11 cellular contexts compared by ENCODE assay signal in the genomic region with DNA sequence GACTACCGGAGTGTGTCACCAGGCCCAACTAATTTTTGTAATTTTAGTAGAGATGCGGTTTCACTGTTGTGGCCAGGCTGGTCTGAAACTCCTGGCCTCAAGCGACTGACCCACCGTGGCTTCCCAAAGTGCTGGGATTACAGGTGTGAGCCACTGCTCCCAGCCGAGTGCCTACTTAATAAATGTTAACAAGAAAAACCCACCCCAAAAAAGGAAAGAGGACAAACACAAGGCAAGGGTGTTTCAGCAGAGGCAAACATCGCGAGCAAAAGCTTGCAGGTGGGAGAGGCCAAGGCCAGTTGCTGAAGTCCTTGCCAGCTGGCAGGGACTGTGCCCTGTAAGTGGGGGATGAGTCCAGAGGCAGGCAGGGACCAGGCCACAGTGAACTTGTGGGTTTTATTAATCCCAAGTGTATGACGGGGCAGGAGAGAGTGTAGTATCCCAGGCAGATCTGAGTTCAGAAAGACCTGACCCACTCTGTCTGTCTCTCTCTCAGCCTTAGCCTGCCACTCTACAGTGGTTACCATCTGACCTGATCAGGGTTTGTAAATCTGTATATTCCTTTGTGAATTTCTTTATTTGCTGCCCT. TPM values are rescaled to one million over a fixed set of nuclear protein-coding genes. Genes with fewer than 3 reads are reported as not detected.
A peak's percentile ranks its signal among the peaks of the same experiment; 100 is the strongest.
DNase-seq lines count a peak whose midpoint lies in the region; ATAC-seq and TF ChIP-seq lines count a peak whose summit lies in the region.
"Had no signal": no experiment of that assay in that cellular context is flagged by ENCODE, and none has a peak within 500 bp of the region (broad histone marks: within the 10 kb centered on the region; RNA-seq: fewer than 3 reads in every experiment).

No MANE protein-coding gene starts in this region.

- 0 out of 2 replicates have a peak, but pooled peaks cover 2% of the 10 kb centered on the region for H3K79me2 ChIP-seq in DND-41 (ENCODE audit: insufficient read depth, low read length)

- peaks cover 6% of the 10 kb centered on the region for H3K4me1 Mint-ChIP-seq in neural crest cell

- H3K9me3 Mint-ChIP-seq in neural crest cell = no peaks in the 10 kb centered on the region

- H3K4me3 ChIP-seq in DND-41 (ENCODE audit: low read depth in 1 of 2, low read length in 2 of 2) = peak overlapping the region in 1 of 2 experiments; percentile 11; a peak in 1 of 4 replicates
- H3K4me3 ChIP-seq in NB4 (ENCODE audit: low read depth, low read length) = no peak overlapping the region
- H3K4me3 ChIP-seq in body of pancreas = no peak overlapping the region
- H3K4me3 ChIP-seq in lower leg skin (ENCODE audit: low read depth, poor library complexity, severe bottlenecking) = no peak overlapping the region

- H3K4me1 ChIP-seq in DND-41 (ENCODE audit: insufficient read depth, low read length) (peaks cover 54% of the 10 kb centered on the region), body of pancreas (peaks cover 92% of the 10 kb centered on the region)

- TF ChIP-seq POLR2A in NB4 (IDR thresholded peaks at IDR 0.05; ENCODE audit: extremely low read depth, insufficient read length) = peak; percentile 17
- peak in 1 of 3 donors; percentile 8 for TF ChIP-seq POLR2A in body of pancreas (IDR thresholded peaks at IDR 0.05)
- TF ChIP-seq POLR2A in lower leg skin (IDR thresholded peaks at IDR 0.05) = no peak

- peaks cover 21% of the 10 kb centered on the region for H3K36me3 ChIP-seq in DND-41 (ENCODE audit: insufficient read depth, low read length)
- peaks cover 0 to 2% of the 10 kb centered on the region in 2 donors for H3K36me3 ChIP-seq in body of pancreas (replicated peaks in 1 of 2; ENCODE audit: insufficient read depth in 1 of 2, low read depth in 2 of 2)

- H3K9me3 ChIP-seq in DND-41 (ENCODE audit: insufficient read depth, low read length, severe bottlenecking) = no peaks in the 10 kb centered on the region
- no peaks in the 10 kb centered on the region for H3K9me3 ChIP-seq in body of pancreas

- DNase-seq in DND-41 (peak; percentile 54), NB4 (ENCODE audit: low read depth) (peak; percentile 63), body of pancreas (peak; percentile 71 to 89 (median 80)), neural crest cell (ENCODE audit: low read depth, low spot score) (no peak), lower leg skin (ENCODE audit: low spot score in 2 of 2) (no peak), OCI-M2 (lab: John Stamatoyannopoulos, UW; ENCODE audit: unreplicated experiment) (no peak)
- DNase-seq: amniotic stem cell, midbrain, NCI-H1417 treated with DMSO at 0.1 percent for 48 hours had no signal

- peaks cover 9% of the 10 kb centered on the region for H4K20me1 ChIP-seq in DND-41 (ENCODE audit: insufficient read depth, low read length)

- H3K27ac Mint-ChIP-seq in neural crest cell (ENCODE audit: unreplicated experiment) = no peak overlapping the region

- WGBS in body of pancreas, 2 donors = 25 to 30% methylated on average over 8 of the region's 8 CpGs
- 49 to 53% methylated on average over 8 of the region's 8 CpGs for WGBS in lower leg skin, 2 donors

- H3K27ac ChIP-seq in DND-41 (ENCODE audit: low read length) (peak overlapping the region; percentile 95), body of pancreas (peak overlapping the region; percentile 55 to 82 (median 67))

- H3K27me3 Mint-ChIP-seq in neural crest cell (ENCODE audit: low read depth) = no peaks in the 10 kb centered on the region

- H3K9ac ChIP-seq in DND-41 (ENCODE audit: low read depth, low read length) = peak overlapping the region; percentile 49

- intact Hi-C loops in body of pancreas (cut with DNase I) = no loop called here
- intact Hi-C loops in lower leg skin (cut with DNase I; ENCODE audit: low total_unique reads) = no loop called here

- peak overlapping the region; percentile 50 for H3K4me2 ChIP-seq in DND-41 (ENCODE audit: insufficient read depth, low read length)

- ATAC-seq in DND-41 (ENCODE audit: insufficient read depth, low read depth) (peak; percentile 66), body of pancreas (peak; percentile 39), HG02840 (IDR thresholded peaks at IDR 0.05; ENCODE audit: low FRiP score, unreplicated experiment) (no peak), HG02938 (IDR thresholded peaks at IDR 0.05; ENCODE audit: unreplicated experiment) (no peak)

- H3K27me3 ChIP-seq in DND-41 (ENCODE audit: insufficient read depth, low read length, poor library complexity) (no peaks in the 10 kb centered on the region), body of pancreas (no peaks in the 10 kb centered on the region)

- H2AFZ ChIP-seq in DND-41 (ENCODE audit: low read depth, low read length) = no peak overlapping the region; the same call in 1 of the 2 replicates

- no peak for TF ChIP-seq CTCF in DND-41 (IDR thresholded peaks at IDR 0.05; ENCODE audit: borderline replicate concordance, extremely low read depth, low read length, poor library complexity, severe bottlenecking)
- no peak for TF ChIP-seq CTCF in NB4 (IDR thresholded peaks at IDR 0.05; ENCODE audit: low read depth, low read length)
- no peak for TF ChIP-seq CTCF in body of pancreas (IDR thresholded peaks at IDR 0.05)
- TF ChIP-seq CTCF in neural crest cell (conservative IDR thresholded peaks at IDR 0.05) = no peak
- no peak for TF ChIP-seq CTCF in lower leg skin (IDR thresholded peaks at IDR 0.05)

- peak overlapping the region; percentile 28 for H3K4me3 Mint-ChIP-seq in neural crest cell

- peaks cover 3% of the 10 kb centered on the region for H3K36me3 Mint-ChIP-seq in neural crest cell (ENCODE audit: low read depth)

RNA-seq across cellular contexts. Expression of a gene that starts 6.4 kb away (rescaled TPM):
- total RNA-seq in body of pancreas = 10 to 100 TPM; 58.4 to 80.4 TPM
- total RNA-seq in neural crest cell = 64.6 and 69.9 TPM in 2 replicates
- 10 to 100 TPM; 21.3 to 46.5 (median 37.4) TPM for total RNA-seq in lower leg skin

RNA-seq across cellular contexts. Expression of a gene that starts 10.5 kb away (rescaled TPM):
- total RNA-seq in body of pancreas = 10 to 100 TPM; 51.4 to 58.7 TPM
- total RNA-seq in neural crest cell = 77.0 and 84.8 TPM in 2 replicates
- 10 to 100 TPM; 60.7 to 96.3 (median 70.7) TPM for total RNA-seq in lower leg skin

RNA-seq across cellular contexts. Expression of a gene that starts 17.9 kb away (rescaled TPM):
- total RNA-seq in body of pancreas (1 to 10 TPM; 3.3 to 4.2 TPM), neural crest cell (6.0 and 7.2 TPM in 2 replicates), lower leg skin (1 to 10 TPM; 1.9 to 8.5 (median 5.3) TPM)

RNA-seq across cellular contexts. Expression of a gene that starts 58.1 kb away (rescaled TPM):
- total RNA-seq in body of pancreas (10 to 100 TPM; 20.2 to 26.7 TPM), neural crest cell (2.6 and 3.3 TPM in 2 replicates), lower leg skin (10 to 100 TPM; 12.0 to 51.1 (median 19.6) TPM)

Comparison
In these comparisons a context has a peak if more than half of its experiments do, and no peak if none do; other contexts are left out.
1. ATAC-seq: peak in DND-41 (single experiment) and body of pancreas (single experiment); none in HG02840 (single experiment) and HG02938 (single experiment).
2. DNase-seq: peak in DND-41 (single experiment), NB4 (single experiment) and body of pancreas (4 of 4); none in neural crest cell (single experiment), lower leg skin (0 of 2) and OCI-M2 (single experiment).